ENCODE assay signal across 22 cellular contexts in genomic region chr13:50871405-50871804, GRCh38. TPM values are rescaled to one million over a fixed set of nuclear protein-coding genes. Genes with fewer than 3 reads are reported as not detected.
DNase-seq lines count a peak whose midpoint lies in the region; ATAC-seq, FAIRE-seq and TF ChIP-seq lines count a peak whose summit lies in the region.
"Had no signal": no experiment of that assay in that cellular context is flagged by ENCODE, and none has a peak within 500 bp of the region (broad histone marks: within the 10 kb centered on the region; RNA-seq: fewer than 3 reads in every experiment).

No MANE protein-coding gene starts in this region.

- H3K79me2 ChIP-seq in HepG2 (ENCODE audit: insufficient read depth, low read length) (no peaks in the 10 kb centered on the region), K562 (ENCODE audit: control insufficient read depth, insufficient read depth, low read length) (no peaks in the 10 kb centered on the region)

- BruUV-seq in HepG2 (replicated peaks; lab: Mats Ljungman, UMichigan) (no TSS peak), K562 (replicated peaks; lab: Mats Ljungman, UMichigan) (no TSS peak)

- H3K27me3 ChIP-seq in HepG2 (ENCODE audit: control insufficient read depth in 1 of 2, insufficient read depth in 2 of 2, low read length in 2 of 2) (no peaks in the 10 kb centered on the region), right lobe of liver (no peaks in the 10 kb centered on the region), K562 (ENCODE audit: control insufficient read depth in 2 of 2, insufficient read depth in 2 of 2, low read length in 2 of 2) (no peaks in the 10 kb centered on the region)
- H3K27me3 ChIP-seq: BLaER1 treated with 17β-estradiol and CSF1 and Interleukin-3, amounts not matched to agents 10 nM and 100 nM had no signal

- TF ChIP-seq EP300 in HepG2 (IDR thresholded peaks at IDR 0.05; ENCODE audit: low read depth in 2 of 2, low read length in 2 of 2) (no peak), HepG2 (CRISPR knock-in tag; IDR thresholded peaks at IDR 0.05; ENCODE audit: borderline replicate concordance) (no peak), K562 (IDR thresholded peaks at IDR 0.05; ENCODE audit: low read length) (no peak)

- no peaks in the 10 kb centered on the region for H3K4me1 ChIP-seq in HepG2 (ENCODE audit: insufficient read depth, low read length)
- no peaks in the 10 kb centered on the region for H3K4me1 ChIP-seq in right lobe of liver
- H3K4me1 ChIP-seq in K562 (replicated peaks in 1 of 2; ENCODE audit: control insufficient read depth in 2 of 2, insufficient read depth in 2 of 2, low read length in 2 of 2), result no peaks in the 10 kb centered on the region
- H3K4me1 ChIP-seq: A549; BLaER1 treated with 17β-estradiol and CSF1 and Interleukin-3, amounts not matched to agents 10 nM and 100 nM; Caco-2 had no signal

- H3K4me3 ChIP-seq in HepG2 (replicated peaks in 1 of 3; ENCODE audit: insufficient read depth in 1 of 3, low read depth in 2 of 3, low read length in 3 of 3) (no peak overlapping the region), right lobe of liver (no peak overlapping the region), K562 (no peak overlapping the region)
- H3K4me3 ChIP-seq: A549; BLaER1 treated with 17β-estradiol and CSF1 and Interleukin-3, amounts not matched to agents 10 nM and 100 nM had no signal

- H3K9me3 ChIP-seq in HepG2 (ENCODE audit: low read length) (no peaks in the 10 kb centered on the region), right lobe of liver (no peaks in the 10 kb centered on the region), K562 (replicated peaks; ENCODE audit: control insufficient read depth, insufficient read depth, low read depth, low read length) (no peaks in the 10 kb centered on the region)
- H3K9me3 ChIP-seq: A549, Caco-2 had no signal

- TF ChIP-seq POLR2A in HepG2 (IDR thresholded peaks at IDR 0.05; ENCODE audit: insufficient read depth in 1 of 2, low read depth in 2 of 2, low read length in 2 of 2), result no peak
- no peak for TF ChIP-seq POLR2A in right lobe of liver (IDR thresholded peaks at IDR 0.05)
- TF ChIP-seq POLR2A in K562 (conservative IDR thresholded peaks at IDR 0.05), result no peak

- H3K9ac ChIP-seq in HepG2 (ENCODE audit: insufficient read depth, low read depth, low read length) (no peak overlapping the region), K562 (ENCODE audit: insufficient read depth in 1 of 2, low read depth in 2 of 2, low read length in 2 of 2) (no peak overlapping the region)
- H3K9ac ChIP-seq: BLaER1 treated with 17β-estradiol and CSF1 and Interleukin-3, amounts not matched to agents 10 nM and 100 nM had no signal

- WGBS in HepG2 (ENCODE audit: low lambda C conversion rate), result 63% methylated on average over 1 of the region's 1 CpG
- WGBS in right lobe of liver (ENCODE audit: insufficient coverage, low coverage, low lambda C conversion rate, missing lambda C conversion rate), result 73% methylated on average over 1 of the region's 1 CpG
- 0% methylated on average over 1 of the region's 1 CpG for WGBS in K562 (ENCODE audit: insufficient coverage, low coverage, missing lambda C conversion rate)

- TF ChIP-seq RAD21 in HepG2 (CRISPR knock-in tag; IDR thresholded peaks at IDR 0.05) (no peak), K562 (CRISPR knock-in tag; conservative IDR thresholded peaks at IDR 0.05 in 1 of 2, IDR thresholded peaks at IDR 0.05 in 1 of 2) (no peak)

- H3K36me3 ChIP-seq in HepG2 (replicated peaks in 1 of 2; ENCODE audit: control insufficient read depth in 1 of 2, insufficient read depth in 2 of 2, low read length in 2 of 2) (no peaks in the 10 kb centered on the region), right lobe of liver (no peaks in the 10 kb centered on the region), K562 (ENCODE audit: control insufficient read depth, insufficient read depth, low read length) (no peaks in the 10 kb centered on the region)
- H3K36me3 ChIP-seq: BLaER1 treated with 17β-estradiol and CSF1 and Interleukin-3, amounts not matched to agents 10 nM and 100 nM had no signal

- no peak for TF ChIP-seq CTCF in HepG2 (CRISPR knock-in tag; IDR thresholded peaks at IDR 0.05)
- TF ChIP-seq CTCF in right lobe of liver (IDR thresholded peaks at IDR 0.05), result no peak
- no peak for TF ChIP-seq CTCF in K562 (IDR thresholded peaks at IDR 0.05 in 2 of 3, conservative IDR thresholded peaks at IDR 0.05 in 1 of 3; ENCODE audit: insufficient read depth in 2 of 3, low read depth in 1 of 3, low read length in 3 of 3)

- H3K27ac ChIP-seq in HepG2 (ENCODE audit: extremely low read length, insufficient read depth, low read length) (no peak overlapping the region), right lobe of liver (no peak overlapping the region), K562 (ENCODE audit: extremely low read depth, low read depth, low read length) (no peak overlapping the region)
- H3K27ac ChIP-seq: 22Rv1; A549; BLaER1 treated with 17β-estradiol and CSF1 and Interleukin-3, amounts not matched to agents 10 nM and 100 nM; C4-2B had no signal

- DNase-seq in HepG2 (ENCODE audit: low spot score) (no peak), right lobe of liver (no peak), K562 (ENCODE audit: extremely low read depth in 1 of 4, low spot score in 3 of 4) (no peak), left ventricle myocardium superior (no peak), HK-2 (ENCODE audit: unreplicated experiment) (no peak)
- DNase-seq: AML-193; Caco-2; Calu3; CD4-positive, alpha-beta T cell; CD8-positive, alpha-beta T cell; DMS79 treated with DMSO at 0.1 percent for 48 hours; GF-D8 had no signal

- POLR2A ChIA-PET in HepG2 (lab: Yijun Ruan, JAX) (no interaction called here), K562 (lab: Yijun Ruan, JAX) (no interaction called here)

- no peaks in the 10 kb centered on the region for H3K9me1 ChIP-seq in K562 (ENCODE audit: control insufficient read depth, insufficient read depth, low read length)

- in situ Hi-C loops in HepG2 (cut with HindIII; ENCODE audit: extremely low pct_ligation_motif_present, low pct_unique_long_range_greater_than_20kb), result no loop called here
- in situ Hi-C loops in K562 (cut with MboI), result no loop called here

- H3K4me2 ChIP-seq in HepG2 (ENCODE audit: low read depth, low read length) (no peak overlapping the region), K562 (ENCODE audit: insufficient read depth, low read length) (no peak overlapping the region)
- H3K4me2 ChIP-seq: A549; BLaER1 treated with 17β-estradiol and CSF1 and Interleukin-3, amounts not matched to agents 10 nM and 100 nM had no signal

- ATAC-seq in HepG2, result no peak
- ATAC-seq in right lobe of liver, result no peak
- no peak for ATAC-seq in K562
- no peak for ATAC-seq in left ventricle myocardium superior
- ATAC-seq: A549; CD8-positive, alpha-beta T cell had no signal

- H2AFZ ChIP-seq in HepG2 (ENCODE audit: low read length) (no peak overlapping the region), K562 (ENCODE audit: low read depth, low read length) (no peak overlapping the region)

- H4K20me1 ChIP-seq in HepG2 (ENCODE audit: insufficient read depth, low read length) (no peaks in the 10 kb centered on the region), K562 (replicated peaks; ENCODE audit: control insufficient read depth, insufficient read depth, low read length) (no peaks in the 10 kb centered on the region)
- H4K20me1 ChIP-seq: BLaER1 treated with 17β-estradiol and CSF1 and Interleukin-3, amounts not matched to agents 10 nM and 100 nM had no signal

- intact Hi-C loops in HepG2 (cut with micrococcal nuclease; ENCODE audit: unreplicated experiment), result no loop called here
- intact Hi-C loops in right lobe of liver (cut with DNase I), result no loop called here
- intact Hi-C loops in K562 (cut with micrococcal nuclease), result no loop called here
- intact Hi-C loops in left ventricle myocardium superior (cut with micrococcal nuclease), result no loop called here

- CTCF ChIA-PET in HepG2 (lab: Yijun Ruan, JAX; ENCODE audit: low intra/inter-chr PET ratio, low total read pairs) (no interaction called here), K562 (lab: Yijun Ruan, JAX; ENCODE audit: low intra/inter-chr PET ratio) (no interaction called here)

- no peak for FAIRE-seq in HepG2 (lab: Jason Lieb, UNC)
- no peak for FAIRE-seq in K562 (lab: Jason Lieb, UNC)
- FAIRE-seq: A549, D721Med, G401.6, GM12891, GM19239 had no signal

RNA-seq across cellular contexts. Expression of gene DLEU7, which starts 27.9 kb away (rescaled TPM):
- total RNA-seq in HepG2 (2016; rRNA removed; fragmentation: Illumina TruSeq; extraction: Trizol) (not detected in 2 replicates), right lobe of liver (under 1 TPM in 3 of 6 experiments, not detected in 3; 0.12 to 0.38 (median 0.33) TPM), K562 (2014; rRNA removed) (not detected in 2 replicates), K562 (2014; rRNA removed; fragmentation: Illumina TruSeq; extraction: Trizol) (not detected in 2 replicates), K562 (2015; rRNA removed; fragmentation: Illumina TruSeq; extraction: Trizol) (not detected in 2 replicates), K562 (2021) (not detected in 2 replicates), left ventricle myocardium superior (not detected)
- not detected in 2 replicates for total RNA-seq in HepG2 (2016; cell fraction: cytosol; rRNA removed; fragmentation: Illumina TruSeq; extraction: Trizol; ENCODE audit: low read depth)
- not detected in 2 replicates for total RNA-seq in HepG2 (2016; cell fraction: insoluble cytoplasmic fraction; rRNA removed; fragmentation: Illumina TruSeq; extraction: Trizol)
- not detected in 2 replicates for total RNA-seq in HepG2 (2016; cell fraction: membrane; rRNA removed; fragmentation: Illumina TruSeq; extraction: Trizol)
- not detected in 2 replicates for total RNA-seq in HepG2 (2016; cell fraction: nucleus; rRNA removed; fragmentation: Illumina TruSeq; extraction: Trizol)
- polyA plus RNA-seq in HepG2 (2011; rRNA removed) (not detected in 2 replicates), K562 (2011; rRNA removed) (not detected in 2 replicates), K562 (2014; fragmentation: Illumina TruSeq; extraction: Trizol) (not detected in 2 replicates), K562 (2014; fragmentation: Nextera tagmentation; extraction: Ambion mirVana) (under 1 TPM; 0.03 to 0.06 TPM), K562 (2014; rRNA removed) (not detected in 2 replicates)
- not detected in 2 replicates for polyA plus RNA-seq in HepG2 (2011; cell fraction: cytosol; rRNA removed)
- not detected in 2 replicates for polyA plus RNA-seq in HepG2 (2011; cell fraction: nucleus; rRNA removed)
- 0.75 and 1.3 TPM in 2 replicates for polyA plus RNA-seq in HepG2 (2012)
- not detected in 2 replicates for polyA plus RNA-seq in HepG2 (2016; cell fraction: cytosol; fragmentation: Illumina TruSeq; extraction: Trizol; ENCODE audit: low read depth)
- polyA plus RNA-seq in HepG2 (2016; cell fraction: insoluble cytoplasmic fraction; fragmentation: Illumina TruSeq; extraction: Trizol; ENCODE audit: low read depth), result not detected in 2 replicates
- not detected in 2 replicates for polyA plus RNA-seq in HepG2 (2016; cell fraction: membrane; fragmentation: Illumina TruSeq; extraction: Trizol; ENCODE audit: low read depth)
- not detected in 2 replicates for polyA plus RNA-seq in HepG2 (2016; cell fraction: nucleus; fragmentation: Illumina TruSeq; extraction: Trizol; ENCODE audit: insufficient read depth, low read depth)
- polyA minus RNA-seq in HepG2 (2011; rRNA and poly(A)+ RNA removed; ENCODE audit: low replicate concordance), result not detected in 2 replicates
- polyA minus RNA-seq in HepG2 (2011; cell fraction: cytosol; rRNA and poly(A)+ RNA removed), result not detected in 2 replicates
- polyA minus RNA-seq in HepG2 (2011; cell fraction: nucleus; rRNA and poly(A)+ RNA removed), result 0.13 and 0.50 TPM in 2 replicates
- total RNA-seq in K562 (2011; cell fraction: chromatin; rRNA removed; ENCODE audit: low replicate concordance), result not detected in 2 replicates
- total RNA-seq in K562 (2011; cell fraction: nucleolus; rRNA removed), result not detected in 2 replicates
- total RNA-seq in K562 (2011; cell fraction: nucleoplasm; rRNA removed), result not detected in 2 replicates
- not detected in 2 replicates for polyA plus RNA-seq in K562 (2011; cell fraction: cytosol; rRNA removed)
- polyA plus RNA-seq in K562 (2011; cell fraction: nucleus; rRNA removed), result not detected in 2 replicates
- 0.25 and 0.43 TPM in 2 replicates for polyA plus RNA-seq in K562 (2012)
- not detected in 2 replicates for polyA minus RNA-seq in K562 (2011; rRNA and poly(A)+ RNA removed)
- polyA minus RNA-seq in K562 (2011; cell fraction: cytosol; rRNA and poly(A)+ RNA removed), result not detected in 2 replicates
- not detected in 2 replicates for polyA minus RNA-seq in K562 (2011; cell fraction: nucleus; rRNA and poly(A)+ RNA removed)
- total RNA-seq: A172; Caco-2; Calu3; CD4-positive, alpha-beta T cell; CD8-positive, alpha-beta T cell had no signal
- polyA plus RNA-seq: A549, BJ had no signal

RNA-seq across cellular contexts. Expression of gene RNASEH2B, which starts 38.2 kb away (rescaled TPM):
- 55.4 and 60.0 TPM in 2 replicates for total RNA-seq in HepG2 (2016; rRNA removed; fragmentation: Illumina TruSeq; extraction: Trizol)
- 91.2 and 92.3 TPM in 2 replicates for total RNA-seq in HepG2 (2016; cell fraction: cytosol; rRNA removed; fragmentation: Illumina TruSeq; extraction: Trizol; ENCODE audit: low read depth)
- 54.1 and 63.4 TPM in 2 replicates for total RNA-seq in HepG2 (2016; cell fraction: insoluble cytoplasmic fraction; rRNA removed; fragmentation: Illumina TruSeq; extraction: Trizol)
- total RNA-seq in HepG2 (2016; cell fraction: membrane; rRNA removed; fragmentation: Illumina TruSeq; extraction: Trizol), result 73.7 and 77.0 TPM in 2 replicates
- 39.0 and 45.0 TPM in 2 replicates for total RNA-seq in HepG2 (2016; cell fraction: nucleus; rRNA removed; fragmentation: Illumina TruSeq; extraction: Trizol)
- 11.4 and 17.2 TPM in 2 replicates for polyA plus RNA-seq in HepG2 (2011; rRNA removed)
- 4.6 and 7.0 TPM in 2 replicates for polyA plus RNA-seq in HepG2 (2011; cell fraction: cytosol; rRNA removed)
- 8.4 and 9.0 TPM in 2 replicates for polyA plus RNA-seq in HepG2 (2011; cell fraction: nucleus; rRNA removed)
- 18.6 and 20.3 TPM in 2 replicates for polyA plus RNA-seq in HepG2 (2012)
- polyA plus RNA-seq in HepG2 (2016; cell fraction: cytosol; fragmentation: Illumina TruSeq; extraction: Trizol; ENCODE audit: low read depth), result 48.3 and 56.0 TPM in 2 replicates
- polyA plus RNA-seq in HepG2 (2016; cell fraction: insoluble cytoplasmic fraction; fragmentation: Illumina TruSeq; extraction: Trizol; ENCODE audit: low read depth), result 54.7 and 55.2 TPM in 2 replicates
- polyA plus RNA-seq in HepG2 (2016; cell fraction: membrane; fragmentation: Illumina TruSeq; extraction: Trizol; ENCODE audit: low read depth), result 58.3 and 59.3 TPM in 2 replicates
- polyA plus RNA-seq in HepG2 (2016; cell fraction: nucleus; fragmentation: Illumina TruSeq; extraction: Trizol; ENCODE audit: insufficient read depth, low read depth), result 36.5 and 45.3 TPM in 2 replicates
- 6.6 and 14.1 TPM in 2 replicates for polyA minus RNA-seq in HepG2 (2011; rRNA and poly(A)+ RNA removed; ENCODE audit: low replicate concordance)
- 7.3 and 8.9 TPM in 2 replicates for polyA minus RNA-seq in HepG2 (2011; cell fraction: cytosol; rRNA and poly(A)+ RNA removed)
- polyA minus RNA-seq in HepG2 (2011; cell fraction: nucleus; rRNA and poly(A)+ RNA removed), result 51.9 and 53.7 TPM in 2 replicates
- total RNA-seq in right lobe of liver, result 10 to 100 TPM in 4 of 6 experiments, 1 to 10 TPM in 2; 9.9 to 19.8 (median 11.7) TPM
- total RNA-seq in K562 (2011; cell fraction: chromatin; rRNA removed; ENCODE audit: low replicate concordance), result 24.2 and 70.1 TPM in 2 replicates
- 17.2 and 24.5 TPM in 2 replicates for total RNA-seq in K562 (2011; cell fraction: nucleolus; rRNA removed)
- total RNA-seq in K562 (2011; cell fraction: nucleoplasm; rRNA removed), result 49.1 and 91.3 TPM in 2 replicates
- 61.1 and 62.5 TPM in 2 replicates for total RNA-seq in K562 (2014; rRNA removed)
- total RNA-seq in K562 (2014; rRNA removed; fragmentation: Illumina TruSeq; extraction: Trizol), result 68.1 and 82.4 TPM in 2 replicates
- 97.0 and 109 TPM in 2 replicates for total RNA-seq in K562 (2015; rRNA removed; fragmentation: Illumina TruSeq; extraction: Trizol)
- total RNA-seq in K562 (2021), result 41.0 and 49.9 TPM in 2 replicates
- polyA plus RNA-seq in K562 (2011; rRNA removed), result 57.6 and 70.2 TPM in 2 replicates
- 15.1 and 22.0 TPM in 2 replicates for polyA plus RNA-seq in K562 (2011; cell fraction: cytosol; rRNA removed)
- 24.5 and 42.9 TPM in 2 replicates for polyA plus RNA-seq in K562 (2011; cell fraction: nucleus; rRNA removed)
- polyA plus RNA-seq in K562 (2012), result 67.3 and 71.4 TPM in 2 replicates
- polyA plus RNA-seq in K562 (2014; fragmentation: Illumina TruSeq; extraction: Trizol), result 68.2 and 83.7 TPM in 2 replicates
- 10 to 100 TPM; 26.3 to 29.8 TPM for polyA plus RNA-seq in K562 (2014; fragmentation: Nextera tagmentation; extraction: Ambion mirVana)
- 44.3 and 44.5 TPM in 2 replicates for polyA plus RNA-seq in K562 (2014; rRNA removed)
- 55.7 and 59.4 TPM in 2 replicates for polyA minus RNA-seq in K562 (2011; rRNA and poly(A)+ RNA removed)
- 14.6 and 19.9 TPM in 2 replicates for polyA minus RNA-seq in K562 (2011; cell fraction: cytosol; rRNA and poly(A)+ RNA removed)
- 46.9 and 69.3 TPM in 2 replicates for polyA minus RNA-seq in K562 (2011; cell fraction: nucleus; rRNA and poly(A)+ RNA removed)
- 47.8 TPM for total RNA-seq in left ventricle myocardium superior

Comparison
In these comparisons a context has a peak if more than half of its experiments do, and no peak if none do; other contexts are left out.
1. Of the 241 proteins assayed by ChIP-seq in both HepG2 and K562: peak only in HepG2: MAFF and MAFK; only in K562: MAFG; in both: none; in neither: 238.